ENCODE assay signal across 28 cellular contexts in genomic region chr14:25993830-25994229, GRCh38.
"Had no signal": no experiment of that assay in that cellular context is flagged by ENCODE, and none has a peak within 500 bp of the region (broad histone marks: within the 10 kb centered on the region; RNA-seq: fewer than 3 reads in every experiment).

No MANE protein-coding gene starts in this region.

- H3K27me3 ChIP-seq: stomach, suprapubic skin, testis, thyroid gland, tibial artery, tibial nerve, transverse colon, upper lobe of left lung, upper lobe of right lung, uterus, vagina had no signal

- H3K27me3 Mint-ChIP-seq: stimulated activated memory B cell treated with anti-CD40 and anti-IgM and Interleukin-4, amounts not matched to agents 10 μg/mL and 1 μg/mL and 100 μg/mL, for 72 hours; stimulated activated naive B cell treated with anti-CD40 and anti-IgM and Interleukin-4, amounts not matched to agents 10 μg/mL and 1 μg/mL and 100 μg/mL, for 72 hours; stimulated activated naive CD8-positive, alpha-beta T cell treated with anti-CD3 and anti-CD28 coated beads, Interleukin-15, amount 100 ng/mL, for 72 hours; stimulated activated naive CD8-positive, alpha-beta T cell treated with anti-CD3 and anti-CD28 coated beads, Interleukin-15, Interleukin-2, amounts not matched to agents 100 ng/mL and 50 ng/mL, for 24 hours; type B pancreatic cell had no signal

- H3K4me3 Mint-ChIP-seq: stimulated activated effector memory CD8-positive, alpha-beta T cell treated with anti-CD3 and anti-CD28 coated beads, Interleukin-12 subunit alpha, Interleukin-12 subunit beta, amount 100 ng/mL, for 72 hours; stimulated activated memory B cell treated with anti-CD40 and anti-IgM and Interleukin-4, amounts not matched to agents 10 μg/mL and 1 μg/mL and 100 μg/mL, for 72 hours; stimulated activated naive B cell treated with anti-CD40 and anti-IgM and Interleukin-4, amounts not matched to agents 10 μg/mL and 1 μg/mL and 100 μg/mL, for 72 hours; stimulated activated naive CD8-positive, alpha-beta T cell treated with anti-CD3 and anti-CD28 coated beads, Interleukin-15, amount 100 ng/mL, for 72 hours; stimulated activated naive CD8-positive, alpha-beta T cell treated with anti-CD3 and anti-CD28 coated beads, Interleukin-15, Interleukin-2, amounts not matched to agents 100 ng/mL and 50 ng/mL, for 24 hours; type B pancreatic cell had no signal

- ATAC-seq: stimulated activated effector memory CD8-positive, alpha-beta T cell treated with anti-CD3 and anti-CD28 coated beads, Interleukin-12 subunit alpha, Interleukin-12 subunit beta, amount 100 ng/mL, for 72 hours; stimulated activated memory B cell treated with anti-CD40 and anti-IgM and Interleukin-4, amounts not matched to agents 10 μg/mL and 1 μg/mL and 100 μg/mL, for 72 hours; stimulated activated naive B cell treated with anti-CD40 and anti-IgM and Interleukin-4, amounts not matched to agents 10 μg/mL and 1 μg/mL and 100 μg/mL, for 72 hours; stimulated activated naive CD8-positive, alpha-beta T cell treated with anti-CD3 and anti-CD28 coated beads, Interleukin-15, amount 100 ng/mL, for 72 hours; stimulated activated naive CD8-positive, alpha-beta T cell treated with anti-CD3 and anti-CD28 coated beads, Interleukin-15, Interleukin-2, amounts not matched to agents 100 U/mL and 50 U/mL, for 24 hours; upper lobe of right lung had no signal

- H3K4me1 Mint-ChIP-seq: stimulated activated effector memory CD8-positive, alpha-beta T cell treated with anti-CD3 and anti-CD28 coated beads, Interleukin-12 subunit alpha, Interleukin-12 subunit beta, amount 100 ng/mL, for 72 hours; stimulated activated memory B cell treated with anti-CD40 and anti-IgM and Interleukin-4, amounts not matched to agents 10 μg/mL and 1 μg/mL and 100 μg/mL, for 72 hours; stimulated activated naive B cell treated with anti-CD40 and anti-IgM and Interleukin-4, amounts not matched to agents 10 μg/mL and 1 μg/mL and 100 μg/mL, for 72 hours; stimulated activated naive CD8-positive, alpha-beta T cell treated with anti-CD3 and anti-CD28 coated beads, Interleukin-15, amount 100 ng/mL, for 72 hours had no signal

- H3K9me3 Mint-ChIP-seq: type B pancreatic cell had no signal

- H3K27ac ChIP-seq: stomach, suprapubic skin, testis, thoracic aorta, thyroid gland, tibial artery, tibial nerve, transverse colon, upper lobe of left lung, upper lobe of right lung, uterus, vagina had no signal

- H3K27ac Mint-ChIP-seq: stimulated activated effector memory CD8-positive, alpha-beta T cell treated with anti-CD3 and anti-CD28 coated beads, Interleukin-12 subunit alpha, Interleukin-12 subunit beta, amount 100 ng/mL, for 72 hours; stimulated activated memory B cell treated with anti-CD40 and anti-IgM and Interleukin-4, amounts not matched to agents 10 μg/mL and 1 μg/mL and 100 μg/mL, for 72 hours; stimulated activated naive B cell treated with anti-CD40 and anti-IgM and Interleukin-4, amounts not matched to agents 10 μg/mL and 1 μg/mL and 100 μg/mL, for 72 hours; stimulated activated naive CD8-positive, alpha-beta T cell treated with anti-CD3 and anti-CD28 coated beads, Interleukin-15, amount 100 ng/mL, for 72 hours; stimulated activated naive CD8-positive, alpha-beta T cell treated with anti-CD3 and anti-CD28 coated beads, Interleukin-15, Interleukin-2, amounts not matched to agents 100 ng/mL and 50 ng/mL, for 24 hours; type B pancreatic cell had no signal

- H3K36me3 ChIP-seq: stomach, suprapubic skin, thoracic aorta, thyroid gland, tibial artery, tibial nerve, transverse colon, upper lobe of left lung, upper lobe of right lung, uterus, vagina had no signal

- H3K36me3 Mint-ChIP-seq: stimulated activated effector memory CD8-positive, alpha-beta T cell treated with anti-CD3 and anti-CD28 coated beads, Interleukin-12 subunit alpha, Interleukin-12 subunit beta, amount 100 ng/mL, for 72 hours; stimulated activated memory B cell treated with anti-CD40 and anti-IgM and Interleukin-4, amounts not matched to agents 10 μg/mL and 1 μg/mL and 100 μg/mL, for 72 hours; stimulated activated naive B cell treated with anti-CD40 and anti-IgM and Interleukin-4, amounts not matched to agents 10 μg/mL and 1 μg/mL and 100 μg/mL, for 72 hours; type B pancreatic cell had no signal

- DNase-seq: stimulated activated CD4-positive, alpha-beta T cell treated with anti-CD3 and anti-CD28 coated beads, Interleukin-2, amount 100 ng/mL, for 48 hours; stimulated activated CD4-positive, alpha-beta T cell treated with anti-CD3 and anti-CD28 coated beads, Interleukin-4, amount 100 ng/mL, for 1 hour; stimulated activated CD4-positive, alpha-beta T cell treated with anti-CD3 and anti-CD28 coated beads, Interleukin-4, amount 100 ng/mL, for 24 hours; stimulated activated CD4-positive, alpha-beta T cell treated with anti-CD3 and anti-CD28 coated beads, Interleukin-4, amount 100 ng/mL, for 4 hours; stimulated activated CD8-positive, alpha-beta memory T cell treated with anti-CD3 and anti-CD28 coated beads, Interleukin-4, amount 100 ng/mL, for 48 hours; stimulated activated naive B cell treated with anti-CD40 and anti-IgM and Interleukin-4, amounts not matched to agents 10 μg/mL and 1 μg/mL and 100 μg/mL, for 72 hours; stimulated activated naive CD4-positive, alpha-beta T cell; stimulated activated naive CD4-positive, alpha-beta T cell treated with Interleukin-2 at 50 U/mL for 16 hours; stimulated activated naive CD8-positive, alpha-beta T cell treated with anti-CD3 and anti-CD28 coated beads, Interleukin-15, amount 100 ng/mL, for 72 hours; stimulated activated naive CD8-positive, alpha-beta T cell treated with anti-CD3 and anti-CD28 coated beads, Interleukin-15, Interleukin-2, amounts not matched to agents 100 U/mL and 50 U/mL, for 24 hours; stomach; substantia nigra; testis; thyroid gland; tibial artery; transverse colon; trophoblast cell; upper lobe of left lung; upper lobe of right lung; uterus had no signal

- H3K9me3 ChIP-seq: stomach, suprapubic skin, testis, thoracic aorta, thyroid gland, tibial artery, tibial nerve, transverse colon, upper lobe of left lung, upper lobe of right lung, uterus, vagina had no signal

- H3K4me3 ChIP-seq: stomach, suprapubic skin, testis, thoracic aorta, thyroid gland, tibial artery, tibial nerve, transverse colon, upper lobe of left lung, upper lobe of right lung, uterus, vagina had no signal

- H3K4me1 ChIP-seq: stomach, suprapubic skin, testis, thyroid gland, tibial artery, tibial nerve, transverse colon, upper lobe of left lung, upper lobe of right lung, uterus, vagina had no signal
